In the genomic region with DNA sequence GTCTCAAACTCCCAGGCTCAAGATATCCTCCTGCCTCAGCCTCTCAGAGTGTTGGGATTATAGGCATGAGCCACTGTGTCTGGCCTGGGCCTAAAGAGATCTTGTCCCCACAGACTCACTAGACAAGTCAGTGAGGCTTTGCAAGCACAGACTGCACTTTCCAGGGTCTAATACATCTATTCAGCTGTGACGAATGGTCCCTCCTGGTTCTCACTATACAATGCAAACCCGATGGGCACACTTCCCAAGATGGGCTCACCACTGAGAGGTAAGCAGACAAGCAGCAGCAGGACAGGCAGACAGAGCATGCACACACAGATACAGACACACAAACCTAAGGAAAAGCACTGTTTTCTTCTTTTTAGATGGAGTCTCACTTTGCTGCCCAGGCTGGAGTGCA, we compare ENCODE assay signal across 33 cellular contexts. TPM values are rescaled to one million over a fixed set of nuclear protein-coding genes. Genes with fewer than 3 reads are reported as not detected.
"Had no signal": no experiment of that assay in that cellular context is flagged by ENCODE, and none has a peak within 500 bp of the region (broad histone marks: within the 10 kb centered on the region; RNA-seq: fewer than 3 reads in every experiment).

No MANE protein-coding gene starts in this region.

- H3K27ac Mint-ChIP-seq: dendritic cell treated with granulocyte-macrophage colony-stimulating factor and Interleukin-4, amounts not matched to agents 40 ng/mL and 50 ng/mL, for 4 days; type B pancreatic cell had no signal

- H3K9me3 Mint-ChIP-seq: dendritic cell treated with granulocyte-macrophage colony-stimulating factor and Interleukin-4, amounts not matched to agents 40 ng/mL and 50 ng/mL, for 4 days; endodermal cell; naive thymus-derived CD8-positive, alpha-beta T cell; type B pancreatic cell had no signal

- H3K27me3 ChIP-seq: colonic mucosa, gastroesophageal sphincter, heart left ventricle, ovary, right atrium auricular region, stomach, tibial artery had no signal

- H3K36me3 Mint-ChIP-seq: type B pancreatic cell had no signal

- H3K4me3 ChIP-seq: colonic mucosa, gastroesophageal sphincter, heart left ventricle, lower lobe of right lung, ovary, right atrium auricular region, smooth muscle cell, stomach, tibial artery had no signal

- H3K27ac ChIP-seq: colonic mucosa, epithelial cell of prostate, gastroesophageal sphincter, lower lobe of right lung, ovary, stomach, tibial artery had no signal

- H3K9me3 ChIP-seq: colonic mucosa, gastroesophageal sphincter, heart left ventricle, lower lobe of right lung, ovary, right atrium auricular region, stomach, tibial artery had no signal

- H3K4me3 Mint-ChIP-seq: dendritic cell treated with granulocyte-macrophage colony-stimulating factor and Interleukin-4, amounts not matched to agents 40 ng/mL and 50 ng/mL, for 4 days; endodermal cell; type B pancreatic cell had no signal

- ATAC-seq: esophagus mucosa; gastroesophageal sphincter; heart left ventricle; left colon; left ventricle myocardium superior; lower lobe of right lung; naive thymus-derived CD8-positive, alpha-beta T cell; sciatic nerve had no signal

- H3K27me3 Mint-ChIP-seq: dendritic cell treated with granulocyte-macrophage colony-stimulating factor and Interleukin-4, amounts not matched to agents 40 ng/mL and 50 ng/mL, for 4 days; naive thymus-derived CD8-positive, alpha-beta T cell; type B pancreatic cell had no signal

- DNase-seq: colonic mucosa; effector CD8-positive, alpha-beta T cell; endodermal cell; foreskin fibroblast; heart left ventricle; hippocampal formation; islet precursor cell; kidney glomerular epithelial cell; left colon; left ventricle myocardium superior; lower lobe of right lung; naive thymus-derived CD8-positive, alpha-beta T cell; occipital lobe; ovary; stimulated activated CD4-positive, alpha-beta T cell treated with anti-CD3 and anti-CD28 coated beads, Interleukin-12 subunit alpha, Interleukin-12 subunit beta, amount 100 ng/mL, for 4 hours; stimulated activated CD4-positive, alpha-beta T cell treated with anti-CD3 and anti-CD28 coated beads, Interleukin-1b, Interleukin-23, amount 100 ng/mL, for 48 hours; stimulated activated CD4-positive, alpha-beta T cell treated with anti-CD3 and anti-CD28 coated beads, Interleukin-4, amount 100 ng/mL, for 1 hour; stimulated activated CD8-positive, alpha-beta memory T cell treated with anti-CD3 and anti-CD28 coated beads, Interleukin-4, amount 100 ng/mL, for 48 hours; stimulated activated naive CD4-positive, alpha-beta T cell treated with Interleukin-2 at 50 U/mL for 16 hours; stomach; tibial artery had no signal

- H3K4me2 ChIP-seq: smooth muscle cell had no signal

- H3K36me3 ChIP-seq: colonic mucosa, ovary had no signal

RNA-seq across cellular contexts. Expression of a gene that starts 37.2 kb away (rescaled TPM):
- total RNA-seq: chondrocyte, left ventricle myocardium superior, mesenteric fat pad, myocyte, urinary bladder had no signal
